Comparison of ENCODE assay signal across 8 cellular contexts in genomic region chr22:50244420-50245213, GRCh38. TPM values are rescaled to one million over a fixed set of nuclear protein-coding genes. Genes with fewer than 3 reads are reported as not detected.
DNase-seq lines count a peak whose midpoint lies in the region; ATAC-seq, FAIRE-seq and TF ChIP-seq lines count a peak whose summit lies in the region.

Gene TUBGCP6, minus strand, starts transcription at chr22:50245023. Its CDS starts 564 bp downstream, at chr22:50244459.

- TSS peak; percentile 55 for BruUV-seq in HepG2 (replicated peaks; lab: Mats Ljungman, UMichigan)

- no peak within 1 kb of the TSS for H2AFZ ChIP-seq in HepG2 (ENCODE audit: low read length)

- H3K27me3 ChIP-seq in HepG2 (ENCODE audit: control insufficient read depth in 1 of 2, insufficient read depth in 2 of 2, low read length in 2 of 2), result no peaks in the 10 kb centered on the region; a peak in 1 of 5 replicates

- H3K9me3 ChIP-seq in HepG2 (ENCODE audit: low read length), result no peaks in the 10 kb centered on the region

- CTCF ChIA-PET in HepG2 (lab: Yijun Ruan, JAX; ENCODE audit: low intra/inter-chr PET ratio, low total read pairs), result no interaction called here

- DNase-seq in AG10803 (ENCODE audit: low read depth) (peak; percentile 87), NCI-H69 (lab: John Stamatoyannopoulos, UW) (peak; percentile 97), HepG2 (ENCODE audit: low spot score) (peak; percentile 84)
- DNase-seq in activated CD4-positive, alpha-beta T cell treated with anti-CD3 and anti-CD28 coated beads, Interleukin-2, amount 50 U/mL, for 1 hour, result peak; percentile 90
- DNase-seq in stimulated activated CD4-positive, alpha-beta T cell treated with anti-CD3 and anti-CD28 coated beads, Interleukin-2, amount 100 ng/mL, for 48 hours, result peak; percentile 90 to 91

- peaks cover 65% of the 10 kb centered on the region for H3K4me1 Mint-ChIP-seq in dendritic cell treated with granulocyte-macrophage colony-stimulating factor and Interleukin-4, amounts not matched to agents 40 ng/mL and 50 ng/mL, for 4 days (ENCODE audit: low read depth)

- H3K4me2 ChIP-seq in HepG2 (ENCODE audit: low read depth, low read length), result peak within 1 kb of the TSS; percentile 89

- 0% methylated on average over 39 of the region's 76 CpGs for WGBS in HepG2 (ENCODE audit: low lambda C conversion rate)

- TF ChIP-seq EP300 in HepG2 (IDR thresholded peaks at IDR 0.05; ENCODE audit: low read depth in 2 of 2, low read length in 2 of 2), result no peak
- TF ChIP-seq EP300 in HepG2 (CRISPR knock-in tag; IDR thresholded peaks at IDR 0.05; ENCODE audit: borderline replicate concordance), result peak; percentile 45; the same call in 1 of the 2 replicates

- peak within 1 kb of the TSS; percentile 97 for H3K4me3 ChIP-seq in AG10803 (ENCODE audit: low read length)
- peak within 1 kb of the TSS; percentile 77 to 98 (median 89) for H3K4me3 ChIP-seq in HepG2 (replicated peaks in 1 of 3; ENCODE audit: insufficient read depth in 1 of 3, low read depth in 2 of 3, low read length in 3 of 3)

- H3K79me2 ChIP-seq in HepG2 (ENCODE audit: insufficient read depth, low read length), result peaks cover 47% of the 10 kb centered on the region

- H3K4me1 ChIP-seq in HepG2 (ENCODE audit: insufficient read depth, low read length), result peaks cover 33% of the 10 kb centered on the region

- peak within 1 kb of the TSS; percentile 94 for H3K27ac Mint-ChIP-seq in dendritic cell treated with granulocyte-macrophage colony-stimulating factor and Interleukin-4, amounts not matched to agents 40 ng/mL and 50 ng/mL, for 4 days

- H3K27me3 Mint-ChIP-seq in dendritic cell treated with granulocyte-macrophage colony-stimulating factor and Interleukin-4, amounts not matched to agents 40 ng/mL and 50 ng/mL, for 4 days, result no peaks in the 10 kb centered on the region

- H4K20me1 ChIP-seq in HepG2 (ENCODE audit: insufficient read depth, low read length), result peaks cover 12% of the 10 kb centered on the region

- H3K27ac ChIP-seq in HepG2 (ENCODE audit: extremely low read length, insufficient read depth, low read length), result peak within 1 kb of the TSS; percentile 77

- TF ChIP-seq POLR2A in HepG2 (IDR thresholded peaks at IDR 0.05; ENCODE audit: insufficient read depth in 1 of 2, low read depth in 2 of 2, low read length in 2 of 2), result peak; percentile 71 to 87

- ATAC-seq in GM19043 (IDR thresholded peaks at IDR 0.05; ENCODE audit: low read depth, unreplicated experiment), result peak; percentile 61
- ATAC-seq in HG03432 (IDR thresholded peaks at IDR 0.05; ENCODE audit: unreplicated experiment), result peak; percentile 72
- peak; percentile 81 for ATAC-seq in HepG2

- TF ChIP-seq CTCF in AG10803 (conservative IDR thresholded peaks at IDR 0.05; ENCODE audit: low read length) (peak; percentile 33), HepG2 (CRISPR knock-in tag; IDR thresholded peaks at IDR 0.05) (peak; percentile 43; the same call in 1 of the 2 replicates)

- POLR2A ChIA-PET in HepG2 (lab: Yijun Ruan, JAX), result interaction anchor here (0.6 to 1.7 kb wide), 10 partner anchors 8 to 318 kb away, joined by 3 to 7 read pairs (median 4); partner anchors contain the start of genes LMF2, MAPK12, NCAPH2 and PPP6R2

- H3K9me3 Mint-ChIP-seq in dendritic cell treated with granulocyte-macrophage colony-stimulating factor and Interleukin-4, amounts not matched to agents 40 ng/mL and 50 ng/mL, for 4 days, result no peaks in the 10 kb centered on the region

- peak within 1 kb of the TSS; percentile 85 for H3K9ac ChIP-seq in HepG2 (ENCODE audit: insufficient read depth, low read depth, low read length)

- peaks cover 62% of the 10 kb centered on the region for H3K36me3 Mint-ChIP-seq in dendritic cell treated with granulocyte-macrophage colony-stimulating factor and Interleukin-4, amounts not matched to agents 40 ng/mL and 50 ng/mL, for 4 days (ENCODE audit: low read depth)

- H3K4me3 Mint-ChIP-seq in dendritic cell treated with granulocyte-macrophage colony-stimulating factor and Interleukin-4, amounts not matched to agents 40 ng/mL and 50 ng/mL, for 4 days, result peak within 1 kb of the TSS; percentile 97

- in situ Hi-C loops in HepG2 (cut with HindIII; ENCODE audit: extremely low pct_ligation_motif_present, low pct_unique_long_range_greater_than_20kb), result no loop called here

- intact Hi-C loops in dendritic cell treated with granulocyte-macrophage colony-stimulating factor and Interleukin-4, amounts not matched to agents 40 ng/mL and 50 ng/mL, for 4 days (cut with micrococcal nuclease), result loop anchor here (2.0 to 5.0 kb wide), 2 partner anchors 98 to 253 kb away; partner anchors contain the start of gene PPP6R2
- intact Hi-C loops in HepG2 (cut with micrococcal nuclease; ENCODE audit: unreplicated experiment), result loop anchor here (2.0 to 5.0 kb wide), 2 partner anchors 98 to 253 kb away; partner anchors contain the start of gene PPP6R2

- peak; percentile 39 for FAIRE-seq in HepG2 (lab: Jason Lieb, UNC)

- peaks cover 4 to 18% of the 10 kb centered on the region in 2 experiments; a peak in 4 of 5 replicates for H3K36me3 ChIP-seq in HepG2 (replicated peaks in 1 of 2; ENCODE audit: control insufficient read depth in 1 of 2, insufficient read depth in 2 of 2, low read length in 2 of 2)

- peak; percentile 39; the same call in 1 of the 2 replicates for TF ChIP-seq RAD21 in HepG2 (CRISPR knock-in tag; IDR thresholded peaks at IDR 0.05)

TF ChIP-seq in HepG2, 621 proteins besides CTCF, POLR2A, EP300 and RAD21 (continues in another document):
- TF ChIP-seq MYC (CRISPR knock-in tag; IDR thresholded peaks at IDR 0.05; ENCODE audit: borderline replicate concordance), result peak; percentile 81
- peak; percentile 52; the same call in 1 of the 2 replicates for TF ChIP-seq ATF7-NPFF (CRISPR knock-in tag; IDR thresholded peaks at IDR 0.05; ENCODE audit: low read depth)
- TF ChIP-seq TCF12 (IDR thresholded peaks at IDR 0.05), result no peak
- no peak for TF ChIP-seq TCF12 (CRISPR knock-in tag; IDR thresholded peaks at IDR 0.05)
- TF ChIP-seq ZGPAT (CRISPR knock-in tag; IDR thresholded peaks at IDR 0.05), result peak; percentile 84
- no peak for TF ChIP-seq XBP1 (CRISPR knock-in tag; IDR thresholded peaks at IDR 0.05)
- TF ChIP-seq NCOA1 (CRISPR knock-in tag; IDR thresholded peaks at IDR 0.05), result no peak; the same call in 1 of the 2 replicates
- TF ChIP-seq RARG (CRISPR knock-in tag; IDR thresholded peaks at IDR 0.05; ENCODE audit: low read depth), result 0 out of 2 replicates have a peak, but pooled peaks have one; percentile 45
- peak; percentile 73 for TF ChIP-seq MNT (IDR thresholded peaks at IDR 0.05)
- no peak for TF ChIP-seq TCF7L2 (IDR thresholded peaks at IDR 0.05; ENCODE audit: low read depth, low read length)
- no peak for TF ChIP-seq NONO (IDR thresholded peaks at IDR 0.05)
- peak; percentile 87; the same call in 1 of the 2 replicates for TF ChIP-seq NONO (CRISPR knock-in tag; conservative IDR thresholded peaks at IDR 0.05)
- peak; percentile 86; the same call in 1 of the 2 replicates for TF ChIP-seq DR1 (CRISPR knock-in tag; IDR thresholded peaks at IDR 0.05)
- 0 out of 2 replicates have a peak, but pooled peaks have one; percentile 27 for TF ChIP-seq ZNF12 (CRISPR knock-in tag; IDR thresholded peaks at IDR 0.05)

RNA-seq across cellular contexts. Expression of gene TUBGCP6, which starts in this region (rescaled TPM):
- 5.8 and 15.7 TPM in 2 replicates for total RNA-seq in HepG2 (2016; rRNA removed; fragmentation: Illumina TruSeq; extraction: Trizol)
- 3.8 and 4.4 TPM in 2 replicates for total RNA-seq in HepG2 (2016; cell fraction: cytosol; rRNA removed; fragmentation: Illumina TruSeq; extraction: Trizol; ENCODE audit: low read depth)
- total RNA-seq in HepG2 (2016; cell fraction: insoluble cytoplasmic fraction; rRNA removed; fragmentation: Illumina TruSeq; extraction: Trizol), result 4.6 and 17.4 TPM in 2 replicates
- total RNA-seq in HepG2 (2016; cell fraction: membrane; rRNA removed; fragmentation: Illumina TruSeq; extraction: Trizol), result 4.6 and 5.1 TPM in 2 replicates
- 23.1 and 29.5 TPM in 2 replicates for total RNA-seq in HepG2 (2016; cell fraction: nucleus; rRNA removed; fragmentation: Illumina TruSeq; extraction: Trizol)
- polyA plus RNA-seq in HepG2 (2011; rRNA removed), result 14.6 and 23.7 TPM in 2 replicates
- 2.6 and 4.8 TPM in 2 replicates for polyA plus RNA-seq in HepG2 (2011; cell fraction: cytosol; rRNA removed)
- polyA plus RNA-seq in HepG2 (2011; cell fraction: nucleus; rRNA removed), result 276 and 340 TPM in 2 replicates
- 13.4 and 15.8 TPM in 2 replicates for polyA plus RNA-seq in HepG2 (2012)
- polyA plus RNA-seq in HepG2 (2016; cell fraction: cytosol; fragmentation: Illumina TruSeq; extraction: Trizol; ENCODE audit: low read depth), result 0.95 and 1.2 TPM in 2 replicates
- polyA plus RNA-seq in HepG2 (2016; cell fraction: insoluble cytoplasmic fraction; fragmentation: Illumina TruSeq; extraction: Trizol; ENCODE audit: low read depth), result 3.6 and 4.4 TPM in 2 replicates
- 0.86 and 2.1 TPM in 2 replicates for polyA plus RNA-seq in HepG2 (2016; cell fraction: membrane; fragmentation: Illumina TruSeq; extraction: Trizol; ENCODE audit: low read depth)
- 62.8 and 72.9 TPM in 2 replicates for polyA plus RNA-seq in HepG2 (2016; cell fraction: nucleus; fragmentation: Illumina TruSeq; extraction: Trizol; ENCODE audit: insufficient read depth, low read depth)
- 11.6 and 16.8 TPM in 2 replicates for polyA minus RNA-seq in HepG2 (2011; rRNA and poly(A)+ RNA removed; ENCODE audit: low replicate concordance)
- polyA minus RNA-seq in HepG2 (2011; cell fraction: cytosol; rRNA and poly(A)+ RNA removed), result 2.7 and 4.0 TPM in 2 replicates
- polyA minus RNA-seq in HepG2 (2011; cell fraction: nucleus; rRNA and poly(A)+ RNA removed), result 32.9 and 40.9 TPM in 2 replicates

Comparison
In these comparisons a context has a peak if more than half of its experiments do, and no peak if none do; other contexts are left out.
1. Peak in every context shown above with its lines: DNase-seq, ATAC-seq, H3K4me3 ChIP-seq and H3K27ac ChIP-seq.